ENCODE assay signal across 8 cellular contexts in genomic region chr2:15939854-15940660, GRCh38. TPM values are rescaled to one million over a fixed set of nuclear protein-coding genes. Genes with fewer than 3 reads are reported as not detected.
DNase-seq lines count a peak whose midpoint lies in the region; ATAC-seq and TF ChIP-seq lines count a peak whose summit lies in the region.

MYCN (plus strand) TSS chr2:15940550; CDS start chr2:15942065, 1,515 bp downstream.

- POLR2A ChIA-PET in HEK293T (lab: Yijun Ruan, JAX), result interaction anchor here (1.1 kb wide), 1 partner anchor 154 kb away, joined by 4 read pairs; no protein-coding TSS in a partner anchor
- POLR2A ChIA-PET in naive thymus-derived CD8-positive, alpha-beta T cell (lab: Charles Lee), result interaction anchor here (2.0 kb wide), 1 partner anchor 28 kb away, joined by 5 read pairs; no protein-coding TSS in a partner anchor

- peaks cover 42% of the 10 kb centered on the region for H3K27me3 ChIP-seq in transverse colon

- TF ChIP-seq CTCF in foreskin fibroblast (IDR thresholded peaks at IDR 0.05; ENCODE audit: low read depth, low read length) (peak; percentile 54), transverse colon (IDR thresholded peaks at IDR 0.05) (peak; percentile 64 to 73 (median 69))

- TF ChIP-seq POLR2A in transverse colon (IDR thresholded peaks at IDR 0.05), result no peak

- in situ Hi-C loops in transverse colon (cut with MboI; ENCODE audit: low pct_ligation_motif_present in 1 of 4, low pct_unique_long_range_greater_than_20kb in 1 of 4, low sequenced_read_pairs in 3 of 4), result loop anchor here (10.0 to 25.0 kb wide), 7 partner anchors 303 to 822 kb away; no protein-coding TSS in a partner anchor

- H3K9me3 Mint-ChIP-seq in activated T-helper 17 cell treated with anti-CD3 and anti-CD28 coated beads, Interleukin-2, amount 50 U/mL, for 72 hours, result no peaks in the 10 kb centered on the region
- H3K9me3 Mint-ChIP-seq in naive thymus-derived CD8-positive, alpha-beta T cell, result peaks cover 0 to 1% (median 0%) of the 10 kb centered on the region in 9 donors

- ATAC-seq in activated T-helper 17 cell treated with anti-CD3 and anti-CD28 coated beads, Interleukin-2, amount 50 U/mL, for 72 hours (replicated peaks), result peak; percentile 24
- peak; percentile 5 to 17 for ATAC-seq in naive thymus-derived CD8-positive, alpha-beta T cell
- no peak for ATAC-seq in HG02981 (IDR thresholded peaks at IDR 0.05; ENCODE audit: unreplicated experiment)

- no peaks in the 10 kb centered on the region for H3K36me3 Mint-ChIP-seq in activated T-helper 17 cell treated with anti-CD3 and anti-CD28 coated beads, Interleukin-2, amount 50 U/mL, for 72 hours (ENCODE audit: low read depth)
- H3K36me3 Mint-ChIP-seq in naive thymus-derived CD8-positive, alpha-beta T cell, result no peaks in the 10 kb centered on the region

- no peak for TF ChIP-seq EP300 in transverse colon (IDR thresholded peaks at IDR 0.05; ENCODE audit: low read depth)

- WGBS in transverse colon (ENCODE audit: low coverage in 1 of 2), 2 donors, result 4% methylated on average over 44 of the region's 47 CpGs; no CpG with 5 or more reads in 1 of the 2 donors

- H3K27me3 Mint-ChIP-seq in activated T-helper 17 cell treated with anti-CD3 and anti-CD28 coated beads, Interleukin-2, amount 50 U/mL, for 72 hours, result peaks cover 36% of the 10 kb centered on the region
- H3K27me3 Mint-ChIP-seq in naive thymus-derived CD8-positive, alpha-beta T cell, result peaks cover 25 to 59% (median 54%) of the 10 kb centered on the region in 5 donors

- no peaks in the 10 kb centered on the region for H3K9me3 ChIP-seq in transverse colon

- H3K36me3 ChIP-seq in transverse colon, result no peaks in the 10 kb centered on the region

- H3K4me3 Mint-ChIP-seq in activated T-helper 17 cell treated with anti-CD3 and anti-CD28 coated beads, Interleukin-2, amount 50 U/mL, for 72 hours, result peak within 1 kb of the TSS; percentile 57
- H3K4me3 Mint-ChIP-seq in naive thymus-derived CD8-positive, alpha-beta T cell, result peak within 1 kb of the TSS; percentile 72 to 94 (median 78)

- peaks cover 12 to 52% (median 35%) of the 10 kb centered on the region in 4 donors for H3K4me1 ChIP-seq in transverse colon

- no peaks in the 10 kb centered on the region for H3K4me1 Mint-ChIP-seq in activated T-helper 17 cell treated with anti-CD3 and anti-CD28 coated beads, Interleukin-2, amount 50 U/mL, for 72 hours
- peaks cover 17 to 41% (median 32%) of the 10 kb centered on the region in 4 donors for H3K4me1 Mint-ChIP-seq in naive thymus-derived CD8-positive, alpha-beta T cell

- DNase-seq in DMS114 treated with DMSO at 0.1 percent for 48 hours (lab: John Stamatoyannopoulos, UW; ENCODE audit: unreplicated experiment) (peak; percentile 55), HEK293T (ENCODE audit: extremely low spot score) (peak; percentile 52), NCI-H226 (peak; percentile 55), foreskin fibroblast (peak in 1 of 2 donors; percentile 48), transverse colon (peak; percentile 42)
- peak in 8 of 10 donors; percentile 20 to 54 (median 34) for DNase-seq in naive thymus-derived CD8-positive, alpha-beta T cell

- intact Hi-C loops in transverse colon (cut with DNase I; ENCODE audit: low total_unique reads), result loop anchor here (10.0 kb wide), 1 partner anchor 365 kb away; no protein-coding TSS in a partner anchor

- H3K27ac ChIP-seq in transverse colon, result peak within 1 kb of the TSS in 1 of 4 donors; percentile 55

- H3K4me3 ChIP-seq in foreskin fibroblast (ENCODE audit: low read depth in 1 of 2, low read length in 2 of 2) (peak within 1 kb of the TSS in 1 of 2 donors; percentile 15), transverse colon (peak within 1 kb of the TSS; percentile 3 to 66 (median 41))

- CTCF ChIA-PET in HEK293T (lab: Yijun Ruan, JAX), result interaction anchor here (0.6 to 1.5 kb wide), 13 partner anchors 10 to 817 kb away, joined by 3 to 13 read pairs (median 4); no protein-coding TSS in a partner anchor

- no peak within 1 kb of the TSS for H3K27ac Mint-ChIP-seq in activated T-helper 17 cell treated with anti-CD3 and anti-CD28 coated beads, Interleukin-2, amount 50 U/mL, for 72 hours
- peak within 1 kb of the TSS in 2 of 10 donors; percentile 24 to 48 for H3K27ac Mint-ChIP-seq in naive thymus-derived CD8-positive, alpha-beta T cell

TF ChIP-seq in HEK293T, 16 proteins besides CTCF, POLR2A, EP300 and RAD21:
- TF ChIP-seq L3MBTL2 (conservative IDR thresholded peaks at IDR 0.05) (peak; percentile 94), BHLHE40 (IDR thresholded peaks at IDR 0.05; ENCODE audit: borderline replicate concordance) (no peak)
TF ChIP-seq in HEK293T: peak in this region for 1.

RNA-seq across cellular contexts. Expression of gene MYCN, which starts in this region (rescaled TPM):
- not detected for total RNA-seq in activated T-helper 17 cell treated with anti-CD3 and anti-CD28 coated beads, Interleukin-2, amount 50 U/mL, for 72 hours
- under 1 TPM; 0.16 to 0.58 TPM for total RNA-seq in naive thymus-derived CD8-positive, alpha-beta T cell
- polyA plus RNA-seq in naive thymus-derived CD8-positive, alpha-beta T cell, result not detected
- total RNA-seq in transverse colon, result 1 to 10 TPM in 1 of 4 donors, under 1 TPM in 2, not detected in 1; 0.48 to 7.0 (median 0.82) TPM

Comparison
In these comparisons a context has a peak if more than half of its experiments do, and no peak if none do; other contexts are left out.
1. Peak in ATAC-seq in activated T-helper 17 cell treated with anti-CD3 and anti-CD28 coated beads, Interleukin-2, amount 50 U/mL, for 72 hours; RNA of the gene not detected or under 1 TPM.
2. Peak in DNase-seq and ATAC-seq in naive thymus-derived CD8-positive, alpha-beta T cell; RNA of the gene not detected or under 1 TPM.